24 cellular contexts compared by ENCODE assay signal in genomic region chr1:14487671-14488070, GRCh38.
A peak's percentile ranks its signal among the peaks of the same experiment; 100 is the strongest.
DNase-seq lines count a peak whose midpoint lies in the region; ATAC-seq and TF ChIP-seq lines count a peak whose summit lies in the region.
"Had no signal": no experiment of that assay in that cellular context is flagged by ENCODE, and none has a peak within 500 bp of the region (broad histone marks: within the 10 kb centered on the region; RNA-seq: fewer than 3 reads in every experiment).

No MANE protein-coding gene starts in this region.

- H4K20me1 ChIP-seq in osteoblast (ENCODE audit: insufficient read depth, low read length): no peaks in the 10 kb centered on the region

- H3K4me3 Mint-ChIP-seq in activated CD4-positive, alpha-beta T cell treated with anti-CD3 and anti-CD28 coated beads, Interleukin-2, amount 10 ng/mL, durations not matched to agents 7 days and 5 days: no peak overlapping the region
- H3K4me3 Mint-ChIP-seq: CD4-positive, alpha-beta T cell; naive B cell; stimulated activated effector memory CD8-positive, alpha-beta T cell treated with anti-CD3 and anti-CD28 coated beads, Interleukin-12 subunit alpha, Interleukin-12 subunit beta, amount 100 ng/mL, for 72 hours; T-cell had no signal

- H3K4me3 ChIP-seq in astrocyte of the spinal cord (ENCODE audit: low read depth, low read length): no peak overlapping the region
- no peak overlapping the region for H3K4me3 ChIP-seq in osteoblast (ENCODE audit: insufficient read depth, low read length)
- H3K4me3 ChIP-seq: cardiac muscle cell, thoracic aorta had no signal

- in situ Hi-C loops in astrocyte of the spinal cord (cut with HindIII; ENCODE audit: low sequenced_read_pairs): no loop called here

- no peaks in the 10 kb centered on the region for H3K27me3 ChIP-seq in osteoblast (ENCODE audit: insufficient read depth, low read length)
- H3K27me3 ChIP-seq: cardiac muscle cell had no signal

- DNase-seq in Daoy (ENCODE audit: low read depth) (peak; percentile 34), LHCN-M2 (ENCODE audit: low read depth) (peak; percentile 51), astrocyte of the spinal cord (ENCODE audit: low read depth, low spot score) (peak; percentile 5), osteoblast (ENCODE audit: insufficient read length, low spot score, missing footprints) (no peak), H4 (ENCODE audit: low spot score) (no peak), middle frontal gyrus (ENCODE audit: extremely low spot score, low spot score) (no peak)
- no peak for DNase-seq in activated CD4-positive, alpha-beta T cell treated with anti-CD3 and anti-CD28 coated beads, Interleukin-2, amount 10 ng/mL, durations not matched to agents 7 days and 5 days
- DNase-seq: activated CD8-positive, alpha-beta memory T cell treated with anti-CD3 and anti-CD28 coated beads, Interleukin-2, amount 50 U/mL, for 48 hours; activated gamma-delta T cell; CD4-positive, alpha-beta T cell; dermis blood vessel endothelial cell; DMS153; kidney; mammary epithelial cell; naive B cell; NCI-H1105 treated with DMSO at 0.1 percent for 48 hours; NCI-H526; T-cell had no signal

- H3K36me3 Mint-ChIP-seq in activated CD4-positive, alpha-beta T cell treated with anti-CD3 and anti-CD28 coated beads, Interleukin-2, amount 10 ng/mL, durations not matched to agents 7 days and 5 days (ENCODE audit: low read depth): no peaks in the 10 kb centered on the region
- H3K36me3 Mint-ChIP-seq: naive B cell; stimulated activated effector memory CD8-positive, alpha-beta T cell treated with anti-CD3 and anti-CD28 coated beads, Interleukin-12 subunit alpha, Interleukin-12 subunit beta, amount 100 ng/mL, for 72 hours; T-cell had no signal

- no peak overlapping the region for H2AFZ ChIP-seq in osteoblast (ENCODE audit: low read length)
- H2AFZ ChIP-seq: parathyroid adenoma had no signal

- peak overlapping the region; percentile 71 for H3K27ac ChIP-seq in osteoblast (ENCODE audit: low read depth, low read length)
- H3K27ac ChIP-seq: cardiac muscle cell, parathyroid adenoma, thoracic aorta had no signal

- TF ChIP-seq CTCF in astrocyte of the spinal cord (IDR thresholded peaks at IDR 0.05; ENCODE audit: low read depth, low read length) (no peak), osteoblast (IDR thresholded peaks at IDR 0.05; ENCODE audit: extremely low read depth, low read depth, low read length) (no peak)

- peaks cover 1% of the 10 kb centered on the region for H3K27me3 Mint-ChIP-seq in activated CD4-positive, alpha-beta T cell treated with anti-CD3 and anti-CD28 coated beads, Interleukin-2, amount 10 ng/mL, durations not matched to agents 7 days and 5 days

- no peaks in the 10 kb centered on the region for H3K9me3 ChIP-seq in osteoblast (ENCODE audit: low read depth, low read length)
- H3K9me3 ChIP-seq: thoracic aorta had no signal

- CTCF ChIA-PET in activated CD4-positive, alpha-beta T cell treated with anti-CD3 and anti-CD28 coated beads, Interleukin-2, amount 10 ng/mL, durations not matched to agents 7 days and 5 days (lab: Charles Lee): no interaction called here

- ATAC-seq in GM18873 (IDR thresholded peaks at IDR 0.05; ENCODE audit: low FRiP score, unreplicated experiment): no peak
- ATAC-seq: HCT116; stimulated activated effector memory CD8-positive, alpha-beta T cell treated with anti-CD3 and anti-CD28 coated beads, Interleukin-12 subunit alpha, Interleukin-12 subunit beta, amount 100 ng/mL, for 72 hours; T-cell had no signal

- no peaks in the 10 kb centered on the region for H3K36me3 ChIP-seq in osteoblast (ENCODE audit: insufficient read depth, low read length)
- H3K36me3 ChIP-seq: cardiac muscle cell, thoracic aorta had no signal

- peaks cover 31% of the 10 kb centered on the region for H3K4me1 ChIP-seq in osteoblast (ENCODE audit: insufficient read depth, low read length)
- H3K4me1 ChIP-seq: parathyroid adenoma had no signal

- no peaks in the 10 kb centered on the region for H3K4me1 Mint-ChIP-seq in activated CD4-positive, alpha-beta T cell treated with anti-CD3 and anti-CD28 coated beads, Interleukin-2, amount 10 ng/mL, durations not matched to agents 7 days and 5 days
- H3K4me1 Mint-ChIP-seq: naive B cell; stimulated activated effector memory CD8-positive, alpha-beta T cell treated with anti-CD3 and anti-CD28 coated beads, Interleukin-12 subunit alpha, Interleukin-12 subunit beta, amount 100 ng/mL, for 72 hours; T-cell had no signal

- peak overlapping the region; percentile 66 for H3K4me2 ChIP-seq in osteoblast (ENCODE audit: insufficient read depth, low read length)

- H3K79me2 ChIP-seq in osteoblast (ENCODE audit: insufficient read depth, low read length): no peaks in the 10 kb centered on the region
- H3K79me2 ChIP-seq: parathyroid adenoma had no signal

- POLR2A ChIA-PET in activated CD4-positive, alpha-beta T cell treated with anti-CD3 and anti-CD28 coated beads, Interleukin-2, amount 10 ng/mL, durations not matched to agents 7 days and 5 days (lab: Charles Lee): no interaction called here

- H3K9me3 Mint-ChIP-seq in activated CD4-positive, alpha-beta T cell treated with anti-CD3 and anti-CD28 coated beads, Interleukin-2, amount 10 ng/mL, durations not matched to agents 7 days and 5 days: peaks cover 2% of the 10 kb centered on the region
- H3K9me3 Mint-ChIP-seq: CD4-positive, alpha-beta T cell; stimulated activated effector memory CD8-positive, alpha-beta T cell treated with anti-CD3 and anti-CD28 coated beads, Interleukin-12 subunit alpha, Interleukin-12 subunit beta, amount 100 ng/mL, for 72 hours; T-cell had no signal

- H3K27ac Mint-ChIP-seq in activated CD4-positive, alpha-beta T cell treated with anti-CD3 and anti-CD28 coated beads, Interleukin-2, amount 10 ng/mL, durations not matched to agents 7 days and 5 days: no peak overlapping the region
- H3K27ac Mint-ChIP-seq: CD4-positive, alpha-beta T cell; naive B cell; stimulated activated effector memory CD8-positive, alpha-beta T cell treated with anti-CD3 and anti-CD28 coated beads, Interleukin-12 subunit alpha, Interleukin-12 subunit beta, amount 100 ng/mL, for 72 hours; T-cell had no signal

Comparison
In these comparisons a context has a peak if more than half of its experiments do, and no peak if none do; other contexts are left out.
1. DNase-seq: peak in Daoy (single experiment), LHCN-M2 (single experiment) and astrocyte of the spinal cord (single experiment); none in osteoblast (single experiment), H4 (single experiment), activated CD4-positive, alpha-beta T cell treated with anti-CD3 and anti-CD28 coated beads, Interleukin-2, amount 10 ng/mL, durations not matched to agents 7 days and 5 days (single experiment) and middle frontal gyrus (single experiment).